1 cellular context compared by ENCODE assay signal in genomic region chr11:3408058-3408605, GRCh38.
A peak's percentile ranks its signal among the peaks of the same experiment; 100 is the strongest.
TF ChIP-seq lines count a peak whose summit lies in the region.

No MANE protein-coding gene starts in this region.

TF ChIP-seq in K562, 482 proteins besides CTCF, POLR2A, EP300 and RAD21 (continued from another document):
- TF ChIP-seq ZBTB40 (IDR thresholded peaks at IDR 0.05) (peak; percentile 97), ZBTB40 (CRISPR knock-in tag; IDR thresholded peaks at IDR 0.05) (peak; percentile 96), SP1 (CRISPR knock-in tag; IDR thresholded peaks at IDR 0.05) (peak; percentile 37; the same call in 1 of the 2 replicates), SUPT5H (IDR thresholded peaks at IDR 0.05) (peak; percentile 44)
